ENCODE assay signal across 8 cellular contexts in the genomic region with DNA sequence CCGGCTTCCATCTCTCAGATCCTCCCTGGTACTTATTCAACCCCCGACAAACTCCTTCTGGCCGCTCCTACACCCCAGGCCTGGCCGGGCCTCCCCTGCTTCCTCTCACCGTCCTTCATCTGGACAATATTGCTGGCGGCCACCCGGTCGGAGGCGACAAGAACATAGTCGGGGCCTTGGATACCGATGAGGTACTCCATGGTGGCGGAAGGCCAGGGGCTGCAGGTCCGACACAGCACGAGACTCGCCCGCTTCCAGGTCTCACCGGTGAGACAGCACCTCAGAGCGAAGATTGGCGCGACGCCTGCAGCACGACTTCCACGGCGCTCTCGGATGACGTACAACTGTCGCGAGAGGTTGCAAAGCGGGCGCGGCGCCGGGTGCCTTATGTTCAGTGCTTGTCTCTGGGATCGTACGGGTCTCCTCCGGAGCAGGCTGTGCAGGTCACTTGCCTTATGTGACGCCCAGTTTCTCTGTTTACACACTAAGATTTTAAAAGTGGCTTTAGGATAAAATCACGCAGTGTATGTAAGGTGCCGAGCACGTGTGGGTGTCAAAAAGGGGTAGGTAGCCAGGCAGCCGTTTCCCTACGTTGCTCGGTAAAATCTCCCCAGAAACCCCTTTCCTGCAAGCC. TPM values are rescaled to one million over a fixed set of nuclear protein-coding genes. Genes with fewer than 3 reads are reported as not detected.
DNase-seq lines count a peak whose midpoint lies in the region; ATAC-seq and TF ChIP-seq lines count a peak whose summit lies in the region.

A gene (minus strand): TSS at position 294 of the 634 bp plus-strand sequence. CDS start 94 bp downstream, at position 200.

- H3K36me3 ChIP-seq in spleen = no peaks in the 10 kb centered on the region

- ATAC-seq in GM19035 (IDR thresholded peaks at IDR 0.05; ENCODE audit: unreplicated experiment) = peak; percentile 89
- ATAC-seq in HG03354 (IDR thresholded peaks at IDR 0.05; ENCODE audit: poor library complexity, severe bottlenecking, unreplicated experiment) = peak; percentile 85

- peaks cover 42 to 55% (median 51%) of the 10 kb centered on the region in 6 donors for H3K4me1 ChIP-seq in spleen

- peak within 1 kb of the TSS; percentile 86 to 92 (median 88) for H3K27ac ChIP-seq in spleen

- peak within 1 kb of the TSS; percentile 78 to 97 (median 86) for H3K4me3 ChIP-seq in spleen

- 0 to 1% (median 0%) methylated on average over 37 to 43 of the region's 43 CpGs for WGBS in spleen, 5 donors

- intact Hi-C loops in spleen (cut with DNase I; ENCODE audit: low total_unique reads) = no loop called here

- H3K9me3 ChIP-seq in spleen = no peaks in the 10 kb centered on the region

- DNase-seq in AG09319 (ENCODE audit: extremely low read depth, low read depth) (peak; percentile 86), NCI-H460 (ENCODE audit: extremely low read depth, low read depth) (peak; percentile 89), cerebellar cortex (ENCODE audit: low spot score) (peak; percentile 97), iris pigment epithelial cell (ENCODE audit: low read depth) (peak; percentile 96), spleen (peak; percentile 98)
- DNase-seq in activated CD4-positive, CD25-positive, alpha-beta regulatory T cell treated with anti-CD3 and anti-CD28 coated beads, Interleukin-2, amount 50 U/mL, for 72 hours = peak; percentile 97

- TF ChIP-seq POLR2A in spleen (IDR thresholded peaks at IDR 0.05) = peak in 2 of 3 donors; percentile 47 to 78

- H3K27me3 ChIP-seq in spleen (replicated peaks in 1 of 7) = peaks cover 0 to 30% (median 0%) of the 10 kb centered on the region in 7 donors

- TF ChIP-seq CTCF in AG09319 (IDR thresholded peaks at IDR 0.05; ENCODE audit: low read depth, low read length) (no peak), spleen (IDR thresholded peaks at IDR 0.05 in 8 of 11, conservative IDR thresholded peaks at IDR 0.05 in 3 of 11) (peak in 1 of 11 experiments; percentile 15)

RNA-seq across cellular contexts. Expression of the gene that starts here (rescaled TPM):
- 52.0 and 55.7 TPM in 2 replicates for total RNA-seq in NCI-H460 (2014; rRNA removed; shearing (Covaris generic))
- 18.4 and 25.7 TPM in 2 replicates for polyA plus RNA-seq in NCI-H460 (2014; cell fraction: nucleus; rRNA removed)
- 10 to 100 TPM; 32.1 to 49.2 (median 45.5) TPM for total RNA-seq in spleen
- polyA plus RNA-seq in spleen = 10 to 100 TPM; 20.7 to 48.2 (median 37.4) TPM

Comparison
In these comparisons a context has a peak if more than half of its experiments do, and no peak if none do; other contexts are left out.
1. Peak in every context shown above with its lines: DNase-seq, ATAC-seq, H3K4me3 ChIP-seq and H3K27ac ChIP-seq.